Comparison of ENCODE assay signal across 19 cellular contexts in genomic region chr7:6489612-6490011, GRCh38.
A peak's percentile ranks its signal among the peaks of the same experiment; 100 is the strongest.
DNase-seq lines count a peak whose midpoint lies in the region; ATAC-seq and TF ChIP-seq lines count a peak whose summit lies in the region.
"Had no signal": no experiment of that assay in that cellular context is flagged by ENCODE, and none has a peak within 500 bp of the region (broad histone marks: within the 10 kb centered on the region; RNA-seq: fewer than 3 reads in every experiment).

No MANE protein-coding gene starts in this region.

- H3K36me3 ChIP-seq in SU-DHL-6 (ENCODE audit: low read length), result no peaks in the 10 kb centered on the region
- H3K36me3 ChIP-seq: esophagus muscularis mucosa, heart right ventricle, neutrophil, transverse colon had no signal

- no peaks in the 10 kb centered on the region for H3K27me3 ChIP-seq in SU-DHL-6 (ENCODE audit: low read length)
- H3K27me3 ChIP-seq: esophagus muscularis mucosa, heart right ventricle, neutrophil, transverse colon had no signal

- H3K9me2 ChIP-seq in SU-DHL-6 (replicated peaks; ENCODE audit: insufficient read depth, low read length), result no peaks in the 10 kb centered on the region

- H3K9me3 ChIP-seq in SU-DHL-6 (ENCODE audit: insufficient read depth, low read length), result no peaks in the 10 kb centered on the region
- H3K9me3 ChIP-seq: neutrophil had no signal

- H3K9me3 Mint-ChIP-seq in stimulated activated naive B cell treated with anti-CD40 and anti-IgM and Interleukin-4, amounts not matched to agents 10 μg/mL and 1 μg/mL and 100 μg/mL, for 72 hours, result no peaks in the 10 kb centered on the region
- H3K9me3 Mint-ChIP-seq: activated naive CD4-positive, alpha-beta T cell treated with anti-CD3 and anti-CD28 coated beads for 36 hours had no signal

- no peak overlapping the region for H3K27ac Mint-ChIP-seq in stimulated activated naive B cell treated with anti-CD40 and anti-IgM and Interleukin-4, amounts not matched to agents 10 μg/mL and 1 μg/mL and 100 μg/mL, for 72 hours
- H3K27ac Mint-ChIP-seq: activated naive CD4-positive, alpha-beta T cell treated with anti-CD3 and anti-CD28 coated beads for 36 hours; T-helper 17 cell had no signal

- H3K4me3 ChIP-seq in SU-DHL-6 (ENCODE audit: insufficient read depth, low read length, poor library complexity, severe bottlenecking), result no peak overlapping the region
- H3K4me3 ChIP-seq: esophagus muscularis mucosa, heart right ventricle, transverse colon had no signal

- peaks cover 1 to 2% of the 10 kb centered on the region in 2 donors for H3K4me1 Mint-ChIP-seq in stimulated activated naive B cell treated with anti-CD40 and anti-IgM and Interleukin-4, amounts not matched to agents 10 μg/mL and 1 μg/mL and 100 μg/mL, for 72 hours
- H3K4me1 Mint-ChIP-seq: T-helper 17 cell had no signal

- H4K20me1 ChIP-seq in SU-DHL-6 (ENCODE audit: low read depth, low read length), result no peaks in the 10 kb centered on the region

- peak; percentile 37 for TF ChIP-seq CTCF in SU-DHL-6 (IDR thresholded peaks at IDR 0.05; ENCODE audit: insufficient read depth, low read length, poor library complexity, severe bottlenecking)

- H3F3A ChIP-seq in SU-DHL-6 (ENCODE audit: insufficient read depth), result no peaks in the 10 kb centered on the region

- no peak overlapping the region for H3K27ac ChIP-seq in SU-DHL-6 (ENCODE audit: low read depth, low read length)
- H3K27ac ChIP-seq: esophagus muscularis mucosa, heart right ventricle, neutrophil, transverse colon had no signal

- H2AFZ ChIP-seq in SU-DHL-6 (ENCODE audit: low read depth, low read length, severe bottlenecking), result peak overlapping the region; percentile 44

- H3K4me3 Mint-ChIP-seq in stimulated activated naive B cell treated with anti-CD40 and anti-IgM and Interleukin-4, amounts not matched to agents 10 μg/mL and 1 μg/mL and 100 μg/mL, for 72 hours, result no peak overlapping the region
- H3K4me3 Mint-ChIP-seq: activated naive CD4-positive, alpha-beta T cell treated with anti-CD3 and anti-CD28 coated beads for 36 hours; T-helper 17 cell had no signal

- DNase-seq in SKM-1 treated with dmso at 0.1 percent for 144 hours (lab: John Stamatoyannopoulos, UW; ENCODE audit: unreplicated experiment), result peak; percentile 3
- no peak for DNase-seq in SKM-1 (lab: John Stamatoyannopoulos, UW; ENCODE audit: unreplicated experiment)
- DNase-seq in LoVo (ENCODE audit: low spot score), result peak; percentile 54
- no peak for DNase-seq in stimulated activated naive B cell treated with anti-CD40 and anti-IgM and Interleukin-4, amounts not matched to agents 10 μg/mL and 1 μg/mL and 100 μg/mL, for 72 hours
- DNase-seq: activated CD8-positive, alpha-beta memory T cell treated with anti-CD3 and anti-CD28 coated beads, Interleukin-2, amount 50 U/mL, for 48 hours; activated naive CD4-positive, alpha-beta T cell treated with anti-CD3 and anti-CD28 coated beads for 36 hours; COR-L47; heart right ventricle; midbrain; NCI-H2081 treated with DMSO at 0.1 percent for 48 hours; T-helper 17 cell; transverse colon had no signal

- ATAC-seq in stimulated activated naive B cell treated with anti-CD40 and anti-IgM and Interleukin-4, amounts not matched to agents 10 μg/mL and 1 μg/mL and 100 μg/mL, for 72 hours (replicated peaks), result peak; percentile 25 to 47
- ATAC-seq in HG03280 (IDR thresholded peaks at IDR 0.05; ENCODE audit: unreplicated experiment) (no peak), GM21576 (IDR thresholded peaks at IDR 0.05; ENCODE audit: unreplicated experiment) (no peak), HG03097 (IDR thresholded peaks at IDR 0.05; ENCODE audit: low FRiP score, unreplicated experiment) (no peak)
- ATAC-seq: activated CD4-positive, CD25-positive, alpha-beta regulatory T cell treated with anti-CD3 and anti-CD28 coated beads, Interleukin-2, amount 50 U/mL, for 24 hours; heart right ventricle; T-helper 17 cell had no signal

- no peak overlapping the region for H3K4me2 ChIP-seq in SU-DHL-6 (ENCODE audit: low read depth, low read length, poor library complexity, severe bottlenecking)

- H3K36me3 Mint-ChIP-seq in stimulated activated naive B cell treated with anti-CD40 and anti-IgM and Interleukin-4, amounts not matched to agents 10 μg/mL and 1 μg/mL and 100 μg/mL, for 72 hours, result no peaks in the 10 kb centered on the region

- no peaks in the 10 kb centered on the region for H3K27me3 Mint-ChIP-seq in stimulated activated naive B cell treated with anti-CD40 and anti-IgM and Interleukin-4, amounts not matched to agents 10 μg/mL and 1 μg/mL and 100 μg/mL, for 72 hours

- H3K9ac ChIP-seq in SU-DHL-6 (ENCODE audit: low read length), result no peak overlapping the region

- H3K79me2 ChIP-seq in SU-DHL-6 (ENCODE audit: insufficient read depth, low read length), result no peaks in the 10 kb centered on the region

Comparison
In these comparisons a context has a peak if more than half of its experiments do, and no peak if none do; other contexts are left out.
1. DNase-seq: peak in SKM-1 treated with dmso at 0.1 percent for 144 hours (single experiment) and LoVo (single experiment); none in SKM-1 (single experiment) and stimulated activated naive B cell treated with anti-CD40 and anti-IgM and Interleukin-4, amounts not matched to agents 10 μg/mL and 1 μg/mL and 100 μg/mL, for 72 hours (single experiment).
2. ATAC-seq: peak in stimulated activated naive B cell treated with anti-CD40 and anti-IgM and Interleukin-4, amounts not matched to agents 10 μg/mL and 1 μg/mL and 100 μg/mL, for 72 hours (2 of 2); none in HG03280 (single experiment), GM21576 (single experiment) and HG03097 (single experiment).